In the genomic region with DNA sequence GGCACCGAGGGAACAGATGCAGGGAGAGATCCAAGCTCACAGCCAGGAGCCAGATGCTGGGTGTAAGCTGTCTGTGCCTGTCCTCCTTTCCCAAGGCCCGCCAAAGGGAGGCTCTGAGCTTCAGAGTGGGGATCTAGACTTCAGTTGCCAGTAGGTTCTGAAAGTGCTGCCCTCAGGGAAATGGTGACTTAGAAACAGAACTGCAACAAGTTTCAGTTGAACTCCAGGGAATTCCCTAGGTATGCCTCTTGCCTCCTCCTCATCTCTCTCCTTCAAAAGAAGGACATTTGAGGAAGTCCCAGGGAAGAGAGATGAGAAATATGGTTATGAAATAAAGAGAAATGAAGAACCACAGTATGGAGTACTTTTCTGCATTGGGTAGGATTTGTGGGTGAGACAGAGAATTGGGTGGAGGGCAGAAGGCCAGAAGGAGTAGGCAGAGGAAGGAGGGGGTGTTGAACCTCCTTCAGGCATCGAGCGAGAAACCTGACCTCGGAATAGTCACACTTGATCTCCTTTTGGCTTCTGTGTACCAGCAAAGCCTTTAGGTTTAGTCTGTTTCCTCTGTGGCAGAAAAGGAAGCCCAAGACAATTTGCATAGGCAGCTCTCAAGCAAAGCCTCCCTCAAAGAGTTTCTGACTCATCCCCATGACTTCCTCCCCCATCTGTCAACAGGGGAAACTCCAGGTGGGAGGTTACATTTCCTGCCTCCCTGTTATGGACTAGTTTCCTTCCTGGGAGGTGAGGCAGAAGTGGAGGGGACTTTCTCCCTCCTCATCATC, we compare ENCODE assay signal across 8 cellular contexts.
DNase-seq lines count a peak whose midpoint lies in the region; ATAC-seq and TF ChIP-seq lines count a peak whose summit lies in the region.

No MANE protein-coding gene starts in this region.

- no peaks in the 10 kb centered on the region for H3K9me3 ChIP-seq in NT2/D1 (ENCODE audit: insufficient read depth, low read length)

- ATAC-seq in GM18861 (IDR thresholded peaks at IDR 0.05; ENCODE audit: unreplicated experiment) (peak; percentile 92), HG03045 (IDR thresholded peaks at IDR 0.05; ENCODE audit: unreplicated experiment) (peak; percentile 93)

- peak; percentile 72 for DNase-seq in AG08395 (ENCODE audit: low spot score)
- peak; percentile 61 for DNase-seq in NT2/D1 (ENCODE audit: low read depth, low spot score)
- peak; percentile 36 for DNase-seq in activated T-cell treated with anti-CD3 and anti-CD28 coated beads, Interleukin-2, amount 50 U/mL, for 1 hour
- DNase-seq in germinal center (ENCODE audit: low spot score): peak; percentile 85
- peak; percentile 73 for DNase-seq in stimulated activated CD4-positive, alpha-beta T cell treated with anti-CD3 and anti-CD28 coated beads, Interleukin-15, amount 100 ng/mL, for 24 hours
- no peak for DNase-seq in erythroblast (lab: John Stamatoyannopoulos, UW)

- no peak overlapping the region for H3K9ac ChIP-seq in NT2/D1 (ENCODE audit: insufficient read length, low read depth)

- H3K4me1 ChIP-seq in NT2/D1 (ENCODE audit: insufficient read depth, insufficient read length): peaks cover 5% of the 10 kb centered on the region

- H3K27me3 ChIP-seq in NT2/D1 (ENCODE audit: insufficient read depth, insufficient read length): peaks cover 2% of the 10 kb centered on the region

- TF ChIP-seq POLR2A in erythroblast (IDR thresholded peaks at IDR 0.05; ENCODE audit: low read length): no peak

- H3K36me3 ChIP-seq in NT2/D1 (ENCODE audit: insufficient read depth, insufficient read length, low read length): no peaks in the 10 kb centered on the region

- H3K4me3 ChIP-seq in NT2/D1 (ENCODE audit: insufficient read length, low read depth): no peak overlapping the region

Comparison
In these comparisons a context has a peak if more than half of its experiments do, and no peak if none do; other contexts are left out.
1. DNase-seq: peak in AG08395 (single experiment), NT2/D1 (single experiment), activated T-cell treated with anti-CD3 and anti-CD28 coated beads, Interleukin-2, amount 50 U/mL, for 1 hour (single experiment), germinal center (single experiment) and stimulated activated CD4-positive, alpha-beta T cell treated with anti-CD3 and anti-CD28 coated beads, Interleukin-15, amount 100 ng/mL, for 24 hours (single experiment); none in erythroblast (0 of 2).